ENCODE assay signal across 8 cellular contexts in the genomic region with DNA sequence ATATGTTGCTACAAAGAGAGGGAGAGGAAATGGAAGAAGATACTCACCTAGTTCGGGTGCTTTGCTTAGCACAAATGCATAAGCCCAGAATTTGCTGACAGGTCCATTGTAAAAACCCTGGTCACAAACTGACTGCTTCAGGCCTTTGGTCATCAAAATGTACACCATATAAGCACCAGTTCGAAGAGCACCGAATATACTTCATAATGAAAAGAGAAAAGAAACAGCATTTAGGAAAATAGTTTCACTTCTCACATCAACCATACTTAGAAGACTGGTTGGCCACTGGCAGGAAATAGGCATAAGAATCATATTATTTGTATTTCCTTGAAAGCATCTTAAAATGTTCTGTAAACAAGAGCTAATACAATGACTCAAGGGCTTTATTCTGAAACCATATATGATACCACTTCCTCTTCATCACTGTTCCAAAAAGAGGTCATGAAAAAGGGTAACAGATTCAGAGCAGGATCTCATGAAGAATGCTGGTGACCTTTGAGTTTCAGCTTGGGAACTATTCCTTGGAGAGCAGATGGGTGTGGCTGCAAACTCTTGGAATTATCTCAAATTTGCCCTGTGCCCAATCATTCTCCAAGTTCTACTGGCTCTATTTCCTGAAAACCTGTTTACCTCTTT.
DNase-seq lines count a peak whose midpoint lies in the region; ATAC-seq and TF ChIP-seq lines count a peak whose summit lies in the region.

No MANE protein-coding gene starts in this region.

- CTCF ChIA-PET in activated naive CD4-positive, alpha-beta T cell treated with anti-CD3 and anti-CD28 coated beads for 36 hours (lab: Charles Lee) = interaction anchor here (0.6 to 4.5 kb wide), 3 partner anchors 10 to 145 kb away, joined by 3 to 26 read pairs (median 3); no protein-coding TSS in a partner anchor

- no peak for TF ChIP-seq CTCF in KMS-11 (conservative IDR thresholded peaks at IDR 0.05; ENCODE audit: low read depth, low read length)
- TF ChIP-seq CTCF in hepatocyte (IDR thresholded peaks at IDR 0.05; ENCODE audit: poor library complexity) = no peak

- H3K4me1 Mint-ChIP-seq in activated naive CD4-positive, alpha-beta T cell treated with anti-CD3 and anti-CD28 coated beads for 36 hours (ENCODE audit: low read depth) = peaks cover 22% of the 10 kb centered on the region

- H3K27ac Mint-ChIP-seq in activated naive CD4-positive, alpha-beta T cell treated with anti-CD3 and anti-CD28 coated beads for 36 hours = no peak overlapping the region

- peak overlapping the region; percentile 31; the same call in 1 of the 2 replicates for H3K9ac ChIP-seq in KMS-11

- intact Hi-C loops in activated naive CD4-positive, alpha-beta T cell treated with anti-CD3 and anti-CD28 coated beads for 36 hours (cut with micrococcal nuclease) = loop anchor here (2.0 kb wide), 1 partner anchor 29 kb away; no protein-coding TSS in a partner anchor

- WGBS in hepatocyte (ENCODE audit: low lambda C conversion rate, missing lambda C conversion rate) = 96% methylated on average over 3 of the region's 3 CpGs

- H3K27me3 ChIP-seq in KMS-11 (ENCODE audit: insufficient read depth, low read depth) (no peaks in the 10 kb centered on the region), hepatocyte (no peaks in the 10 kb centered on the region)

- H3K36me3 Mint-ChIP-seq in activated naive CD4-positive, alpha-beta T cell treated with anti-CD3 and anti-CD28 coated beads for 36 hours (ENCODE audit: low read depth) = no peaks in the 10 kb centered on the region

- peak overlapping the region; percentile 94 for H3K4me2 ChIP-seq in KMS-11
- H3K4me2 ChIP-seq in hepatocyte = peak overlapping the region; percentile 44

- H3K27ac ChIP-seq in KMS-11 (peak overlapping the region; percentile 78), hepatocyte (no peak overlapping the region)

- H3K79me2 ChIP-seq in KMS-11 (ENCODE audit: insufficient read depth, low read depth) (no peaks in the 10 kb centered on the region), hepatocyte (peaks cover 6% of the 10 kb centered on the region)

- no peaks in the 10 kb centered on the region for H3K9me3 ChIP-seq in hepatocyte (ENCODE audit: low read depth)

- H3K36me3 ChIP-seq in KMS-11 (ENCODE audit: insufficient read depth) = no peaks in the 10 kb centered on the region
- no peaks in the 10 kb centered on the region for H3K36me3 ChIP-seq in hepatocyte (replicated peaks; ENCODE audit: insufficient read depth, low read depth)

- ATAC-seq in GM18502 (IDR thresholded peaks at IDR 0.05; ENCODE audit: poor library complexity, unreplicated experiment) = peak; percentile 83
- ATAC-seq in GM21619 (IDR thresholded peaks at IDR 0.05; ENCODE audit: unreplicated experiment) = peak; percentile 81

- H3K4me1 ChIP-seq in KMS-11 (ENCODE audit: low read depth, poor library complexity, severe bottlenecking) (peaks cover 70% of the 10 kb centered on the region), hepatocyte (ENCODE audit: insufficient read depth) (peaks cover 8% of the 10 kb centered on the region)

- no peaks in the 10 kb centered on the region for H3K9me3 Mint-ChIP-seq in activated naive CD4-positive, alpha-beta T cell treated with anti-CD3 and anti-CD28 coated beads for 36 hours

- H4K20me1 ChIP-seq in KMS-11 (ENCODE audit: insufficient read depth) (no peaks in the 10 kb centered on the region), hepatocyte (ENCODE audit: insufficient read depth, poor library complexity, severe bottlenecking) (no peaks in the 10 kb centered on the region)

- DNase-seq in hepatocyte (ENCODE audit: low spot score) (no peak), kidney tubule cell (ENCODE audit: low spot score) (no peak), DMS 273 (lab: John Stamatoyannopoulos, UW; ENCODE audit: unreplicated experiment) (no peak), NCI-H524 treated with DMSO at 0.1 percent for 48 hours (lab: John Stamatoyannopoulos, UW) (no peak)
- DNase-seq in activated naive CD4-positive, alpha-beta T cell treated with anti-CD3 and anti-CD28 coated beads for 36 hours = no peak

- H3K4me3 ChIP-seq in KMS-11 (IDR thresholded peaks at IDR 0.05; ENCODE audit: insufficient read depth, low read depth, low read length) = no peak overlapping the region
- no peak overlapping the region for H3K4me3 ChIP-seq in hepatocyte

- no peaks in the 10 kb centered on the region for H3K27me3 Mint-ChIP-seq in activated naive CD4-positive, alpha-beta T cell treated with anti-CD3 and anti-CD28 coated beads for 36 hours (ENCODE audit: low read depth)

- no peaks in the 10 kb centered on the region for H3K9me2 ChIP-seq in hepatocyte (replicated peaks; ENCODE audit: insufficient read depth)

- H3K4me3 Mint-ChIP-seq in activated naive CD4-positive, alpha-beta T cell treated with anti-CD3 and anti-CD28 coated beads for 36 hours = no peak overlapping the region

- peak overlapping the region; percentile 28; the same call in 1 of the 2 replicates for H2AFZ ChIP-seq in KMS-11 (ENCODE audit: low read depth)
- H2AFZ ChIP-seq in hepatocyte = no peak overlapping the region
